In genomic region chr3:145900056-145900829, GRCh38 we compare ENCODE assay signal across 12 cellular contexts.
DNase-seq lines count a peak whose midpoint lies in the region; ATAC-seq, FAIRE-seq and TF ChIP-seq lines count a peak whose summit lies in the region.
"Had no signal": no experiment of that assay in that cellular context is flagged by ENCODE, and none has a peak within 500 bp of the region (broad histone marks: within the 10 kb centered on the region; RNA-seq: fewer than 3 reads in every experiment).

No MANE protein-coding gene starts in this region.

- no peaks in the 10 kb centered on the region for H4K20me1 ChIP-seq in OCI-LY1 (ENCODE audit: insufficient read depth, low read length)

- H3K36me3 ChIP-seq in OCI-LY1 (ENCODE audit: insufficient read depth, low read length) (no peaks in the 10 kb centered on the region), tibial artery (no peaks in the 10 kb centered on the region)

- no peak overlapping the region for H3K4me2 ChIP-seq in OCI-LY1 (ENCODE audit: low read length)
- H3K4me2 ChIP-seq: smooth muscle cell had no signal

- no peak overlapping the region for H3K4me3 ChIP-seq in OCI-LY1 (ENCODE audit: low read depth, low read length, poor library complexity, severe bottlenecking)
- H3K4me3 ChIP-seq in tibial artery = no peak overlapping the region
- H3K4me3 ChIP-seq: smooth muscle cell had no signal

- DNase-seq in tibial artery (no peak), kidney glomerular epithelial cell (lab: John Stamatoyannopoulos, UW) (no peak), D721Med (ENCODE audit: insufficient read length, low spot score) (no peak)
- no peak for DNase-seq in activated effector memory CD4-positive, alpha-beta T cell treated with anti-CD3 and anti-CD28 coated beads, Interleukin-2, amount 50 U/mL, for 16 hours
- DNase-seq: stimulated activated CD8-positive, alpha-beta memory T cell treated with anti-CD3 and anti-CD28 coated beads, Interleukin-4, amount 100 ng/mL, for 48 hours had no signal

- H3K79me2 ChIP-seq in OCI-LY1 (ENCODE audit: insufficient read depth, low read length) = no peaks in the 10 kb centered on the region

- no peaks in the 10 kb centered on the region for H3K9me2 ChIP-seq in OCI-LY1 (ENCODE audit: low read depth, low read length)

- peak; percentile 82 for ATAC-seq in GM18861 (IDR thresholded peaks at IDR 0.05; ENCODE audit: unreplicated experiment)
- peak; percentile 62 for ATAC-seq in GM21528 (IDR thresholded peaks at IDR 0.05; ENCODE audit: low FRiP score, unreplicated experiment)
- ATAC-seq in HG03095 (IDR thresholded peaks at IDR 0.05; ENCODE audit: unreplicated experiment) = peak; percentile 86

- FAIRE-seq in D721Med (lab: Jason Lieb, UNC) = no peak

- no peaks in the 10 kb centered on the region for H3F3A ChIP-seq in OCI-LY1 (ENCODE audit: insufficient read depth, low read length)

- no peak for TF ChIP-seq CTCF in OCI-LY1 (IDR thresholded peaks at IDR 0.05; ENCODE audit: low read length)
- TF ChIP-seq CTCF in tibial artery (IDR thresholded peaks at IDR 0.05) = no peak
- no peak for TF ChIP-seq CTCF in D721Med (IDR thresholded peaks at IDR 0.05; ENCODE audit: insufficient read depth, missing control alignments)

- H3K27me3 ChIP-seq in OCI-LY1 (ENCODE audit: insufficient read depth, low read length) = no peaks in the 10 kb centered on the region
- H3K27me3 ChIP-seq in tibial artery = no peaks in the 10 kb centered on the region

- H3K4me1 ChIP-seq in OCI-LY1 (ENCODE audit: insufficient read depth, low read length, severe bottlenecking) (no peaks in the 10 kb centered on the region), tibial artery (peaks cover 0 to 9% (median 0%) of the 10 kb centered on the region in 4 donors)

- no peak overlapping the region for H3K9ac ChIP-seq in OCI-LY1 (ENCODE audit: low read length)

- intact Hi-C loops in tibial artery (cut with DNase I; ENCODE audit: low total_unique reads) = no loop called here

- H2AFZ ChIP-seq in OCI-LY1 (ENCODE audit: low read length) = 0 out of 2 replicates have a peak overlapping the region, but pooled peaks have one; percentile 23

- H3K27ac ChIP-seq in OCI-LY1 (ENCODE audit: low read depth, low read length, poor library complexity, severe bottlenecking) (no peak overlapping the region), tibial artery (no peak overlapping the region)
- H3K27ac ChIP-seq: C4-2B, epithelial cell of prostate had no signal

- H3K9me3 ChIP-seq in OCI-LY1 (ENCODE audit: low read length) = no peaks in the 10 kb centered on the region
- no peaks in the 10 kb centered on the region for H3K9me3 ChIP-seq in tibial artery
